Comparison of ENCODE assay signal across 18 cellular contexts in genomic region chr17:70987867-70988340, GRCh38.
DNase-seq lines count a peak whose midpoint lies in the region; ATAC-seq, FAIRE-seq and TF ChIP-seq lines count a peak whose summit lies in the region.
"Had no signal": no experiment of that assay in that cellular context is flagged by ENCODE, and none has a peak within 500 bp of the region (broad histone marks: within the 10 kb centered on the region; RNA-seq: fewer than 3 reads in every experiment).

No MANE protein-coding gene starts in this region.

- CTCF ChIA-PET in H1 (lab: Charles Lee; ENCODE audit: partially characterized antibody) = no interaction called here

- no peak for TF ChIP-seq POLR2A in H1 (IDR thresholded peaks at IDR 0.05; ENCODE audit: control extremely low read depth in 1 of 2, low read depth in 2 of 2, low read length in 2 of 2)

- H3K4me1 ChIP-seq in H1 (replicated peaks in 1 of 4; ENCODE audit: control insufficient read depth in 3 of 4, insufficient read depth in 4 of 4, low read length in 3 of 4) = peaks cover 0 to 10% (median 9%) of the 10 kb centered on the region in 4 experiments; a peak in 5 of 7 replicates
- H3K4me1 ChIP-seq: psoas muscle had no signal

- no peak overlapping the region for H3K4ac ChIP-seq in H1 (replicated peaks; ENCODE audit: insufficient read length, low read depth, low read length)

- H3K4me2 ChIP-seq in H1 (ENCODE audit: insufficient read depth in 1 of 2, low read depth in 2 of 2, low read length in 2 of 2) = peak overlapping the region; percentile 5 to 37; a peak in 2 of 4 replicates

- peak overlapping the region; percentile 6; the same call in 1 of the 2 replicates for H3K27ac ChIP-seq in H1 (ENCODE audit: low read depth, low read length)
- H3K27ac ChIP-seq: psoas muscle had no signal

- WGBS in H1 (ENCODE audit: extremely low coverage in 1 of 2, insufficient coverage in 1 of 2, insufficient read length in 1 of 2, insufficient replicate concordance in 2 of 2, low coverage in 1 of 2, low lambda C conversion rate in 2 of 2, missing lambda C conversion rate in 1 of 2), 2 experiments = 26% methylated on average over 4 of the region's 4 CpGs; no CpG with 5 or more reads in 1 of the 2 experiments

- TF ChIP-seq CTCF in H1 (IDR thresholded peaks at IDR 0.05; ENCODE audit: control extremely low read depth in 1 of 3, insufficient read depth in 1 of 3, low read depth in 1 of 3, low read length in 3 of 3) = no peak

- no peaks in the 10 kb centered on the region for H3K79me1 ChIP-seq in H1 (ENCODE audit: low read depth, low read length)

- H3K79me2 ChIP-seq in H1 (ENCODE audit: control insufficient read depth in 1 of 2, insufficient read depth in 2 of 2, low read length in 2 of 2) = no peaks in the 10 kb centered on the region

- DNase-seq in H1 (ENCODE audit: low read depth in 1 of 2, low spot score in 2 of 2) (no peak), SKM-1 (lab: John Stamatoyannopoulos, UW; ENCODE audit: unreplicated experiment) (no peak)
- no peak for DNase-seq in stimulated activated CD4-positive, alpha-beta T cell treated with anti-CD3 and anti-CD28 coated beads, Interleukin-4, amount 100 ng/mL, for 4 hours
- DNase-seq in central memory CD4-positive, alpha-beta T cell = no peak
- DNase-seq: activated CD4-positive, alpha-beta T cell treated with anti-CD3 and anti-CD28 coated beads for 36 hours; activated effector memory CD4-positive, alpha-beta T cell treated with Interleukin-2 at 50 U/mL for 16 hours; DND-41; midbrain; NCI-H1436; psoas muscle; stimulated activated CD4-positive, alpha-beta T cell treated with anti-CD3 and anti-CD28 coated beads, Interleukin-2, amount 100 ng/mL, for 24 hours; stimulated activated naive CD8-positive, alpha-beta T cell treated with anti-CD3 and anti-CD28 coated beads, Interleukin-15, amount 100 ng/mL, for 72 hours; T-cell had no signal

- H3K23ac ChIP-seq in H1 (ENCODE audit: insufficient read length) = no peak overlapping the region

- H3K27me3 ChIP-seq in H1 (replicated peaks in 1 of 4; ENCODE audit: control insufficient read depth in 3 of 4, extremely low read depth in 1 of 4, insufficient read depth in 3 of 4, low read length in 3 of 4) = no peaks in the 10 kb centered on the region

- peaks cover 0 to 9% (median 0%) of the 10 kb centered on the region in 4 experiments; a peak in 1 of 8 replicates for H3K36me3 ChIP-seq in H1 (ENCODE audit: control insufficient read depth in 2 of 4, insufficient read depth in 4 of 4, low read length in 3 of 4)

- no peak overlapping the region for H2BK20ac ChIP-seq in H1 (ENCODE audit: low read length)

- H3K4me3 ChIP-seq in H1 (ENCODE audit: extremely low read depth in 1 of 4, insufficient read depth in 2 of 4, low read depth in 3 of 4, low read length in 4 of 4) = peak overlapping the region in 1 of 4 experiments; percentile 12; a peak in 1 of 8 replicates
- H3K4me3 ChIP-seq: psoas muscle had no signal

- no peak for TF ChIP-seq RAD21 in H1 (IDR thresholded peaks at IDR 0.05 in 1 of 2, conservative IDR thresholded peaks at IDR 0.05 in 1 of 2; ENCODE audit: low read depth in 2 of 2, low read length in 2 of 2)

- peak; percentile 95 for FAIRE-seq in H1 (lab: Jason Lieb, UNC)
- FAIRE-seq: bronchial epithelial cell had no signal

- H4K5ac ChIP-seq in H1 (ENCODE audit: insufficient read length, low read depth, low read length) = peak overlapping the region; percentile 44

- no peaks in the 10 kb centered on the region for H4K20me1 ChIP-seq in H1 (replicated peaks in 1 of 2; ENCODE audit: control insufficient read depth in 1 of 2, insufficient read depth in 2 of 2, low read length in 2 of 2)

- POLR2A ChIA-PET in H1 (lab: Charles Lee; ENCODE audit: partially characterized antibody) = no interaction called here

- H4K91ac ChIP-seq in H1 (replicated peaks; ENCODE audit: insufficient read length, low read length) = no peak overlapping the region

- H4K8ac ChIP-seq in H1 (ENCODE audit: extremely low read depth, insufficient read depth, low read length) = no peak overlapping the region

- peaks cover 24 to 31% of the 10 kb centered on the region in 2 experiments for H3K9me3 ChIP-seq in H1 (ENCODE audit: insufficient read depth in 2 of 2, low read depth in 1 of 2, low read length in 1 of 2)

- no peak overlapping the region for H3K18ac ChIP-seq in H1 (ENCODE audit: extremely low read depth, low read length)

- no peaks in the 10 kb centered on the region for H3K23me2 ChIP-seq in H1 (ENCODE audit: low read depth, low read length)

- H2BK5ac ChIP-seq in H1 (ENCODE audit: low read depth, low read length) = peak overlapping the region; percentile 89; the same call in 1 of the 2 replicates

- H3K56ac ChIP-seq in H1 (replicated peaks; ENCODE audit: insufficient read length, low read depth, low read length) = no peak overlapping the region

- no peak overlapping the region for H3K9ac ChIP-seq in H1 (replicated peaks in 1 of 4; ENCODE audit: extremely low read depth in 1 of 4, low read depth in 3 of 4, low read length in 3 of 4)

- H2BK15ac ChIP-seq in H1 (ENCODE audit: low read length) = no peak overlapping the region

- TF ChIP-seq EP300 in H1 (IDR thresholded peaks at IDR 0.05; ENCODE audit: borderline replicate concordance in 1 of 2, low read depth in 2 of 2, low read length in 2 of 2) = no peak

- H2AK5ac ChIP-seq in H1 (ENCODE audit: low read depth, low read length) = no peak overlapping the region

- no peak overlapping the region for H3K14ac ChIP-seq in H1 (ENCODE audit: insufficient read length)

- ATAC-seq in GM18508 (IDR thresholded peaks at IDR 0.05; ENCODE audit: insufficient read depth, unreplicated experiment) (peak; percentile 84), GM21526 (IDR thresholded peaks at IDR 0.05; ENCODE audit: low FRiP score, unreplicated experiment) (peak; percentile 79), HG03378 (IDR thresholded peaks at IDR 0.05; ENCODE audit: unreplicated experiment) (peak; percentile 83), HG03045 (IDR thresholded peaks at IDR 0.05; ENCODE audit: unreplicated experiment) (no peak)
- ATAC-seq: activated CD4-positive, alpha-beta T cell treated with anti-CD3 and anti-CD28 coated beads for 36 hours; psoas muscle; stimulated activated naive CD8-positive, alpha-beta T cell treated with anti-CD3 and anti-CD28 coated beads, Interleukin-15, amount 100 ng/mL, for 72 hours; T-cell had no signal

- H2AFZ ChIP-seq in H1 (ENCODE audit: low read length) = no peak overlapping the region

- H2BK120ac ChIP-seq in H1 (replicated peaks; ENCODE audit: low read depth, low read length) = peak overlapping the region; percentile 75

- no peak overlapping the region for H2BK12ac ChIP-seq in H1 (ENCODE audit: low read depth, low read length)

TF ChIP-seq in H1, 55 proteins besides CTCF, POLR2A, EP300 and RAD21 (continues in another document):
- no peak for TF ChIP-seq CTBP2 (IDR thresholded peaks at IDR 0.05; ENCODE audit: borderline replicate concordance, insufficient read depth, insufficient read length, low read length)
- TF ChIP-seq SP1 (IDR thresholded peaks at IDR 0.05; ENCODE audit: low read depth, low read length) = 0 out of 2 replicates have a peak, but pooled peaks have one; percentile 24
- no peak for TF ChIP-seq SIRT6 (IDR thresholded peaks at IDR 0.05; ENCODE audit: low read length)
- TF ChIP-seq MAFK (IDR thresholded peaks at IDR 0.05; ENCODE audit: low read depth, low read length) = 0 out of 2 replicates have a peak, but pooled peaks have one; percentile 38
- no peak for TF ChIP-seq EZH2 (IDR thresholded peaks at IDR 0.05; ENCODE audit: low read depth, low read length, severe bottlenecking)
